Comparison of ENCODE assay signal across 10 cellular contexts in genomic region chr16:11583171-11583570, GRCh38. TPM values are rescaled to one million over a fixed set of nuclear protein-coding genes. Genes with fewer than 3 reads are reported as not detected.
DNase-seq lines count a peak whose midpoint lies in the region; ATAC-seq and TF ChIP-seq lines count a peak whose summit lies in the region.
"Had no signal": no experiment of that assay in that cellular context is flagged by ENCODE, and none has a peak within 500 bp of the region (broad histone marks: within the 10 kb centered on the region; RNA-seq: fewer than 3 reads in every experiment).

No MANE protein-coding gene starts in this region.

- peak overlapping the region in 6 of 7 donors; percentile 42 to 83 (median 56) for H3K27ac Mint-ChIP-seq in CD4-positive, alpha-beta memory T cell

- H3K9me3 ChIP-seq in CD4-positive, alpha-beta memory T cell (ENCODE audit: control insufficient read depth in 1 of 2, low read length in 2 of 2), result no peaks in the 10 kb centered on the region
- H3K9me3 ChIP-seq in OCI-LY3 (ENCODE audit: insufficient read depth, low read length), result no peaks in the 10 kb centered on the region

- DNase-seq in CD4-positive, alpha-beta memory T cell, result no peak
- DNase-seq in epithelial cell of esophagus (ENCODE audit: low read depth) (no peak), posterior vena cava (ENCODE audit: low spot score) (peak; percentile 5), GDM1 (lab: John Stamatoyannopoulos, UW) (no peak), substantia nigra (lab: John Stamatoyannopoulos, UW) (no peak), GF-D8 (lab: John Stamatoyannopoulos, UW) (no peak)
- DNase-seq: erythroblast, NCI-H2081 treated with DMSO at 0.1 percent for 48 hours had no signal

- H4K20me1 ChIP-seq in OCI-LY3 (ENCODE audit: insufficient read depth, low read length), result peaks cover 57% of the 10 kb centered on the region

- H3K9ac ChIP-seq in OCI-LY3 (ENCODE audit: low read length), result no peak overlapping the region

- H3K4me2 ChIP-seq in OCI-LY3 (ENCODE audit: low read length), result peak overlapping the region; percentile 84

- peaks cover 87% of the 10 kb centered on the region for H3K79me2 ChIP-seq in OCI-LY3 (ENCODE audit: low read length)

- H3K4me1 Mint-ChIP-seq in CD4-positive, alpha-beta memory T cell, result peaks cover 44 to 79% (median 63%) of the 10 kb centered on the region in 4 donors

- peaks cover 0 to 1% (median 0%) of the 10 kb centered on the region in 8 donors for H3K9me3 Mint-ChIP-seq in CD4-positive, alpha-beta memory T cell

- ATAC-seq in GM21825 (IDR thresholded peaks at IDR 0.05; ENCODE audit: unreplicated experiment), result no peak

- CTCF ChIA-PET in CD4-positive, alpha-beta memory T cell (lab: Charles Lee; ENCODE audit: partially characterized antibody), result interaction anchor here (0.7 to 3.9 kb wide), 13 partner anchors 9 to 176 kb away, joined by 3 to 30 read pairs (median 5); no protein-coding TSS in a partner anchor

- H3K36me3 ChIP-seq in CD4-positive, alpha-beta memory T cell (ENCODE audit: insufficient read depth, low read length), result no peaks in the 10 kb centered on the region
- peaks cover 20% of the 10 kb centered on the region for H3K36me3 ChIP-seq in OCI-LY3 (replicated peaks; ENCODE audit: low read depth, low read length)

- no peaks in the 10 kb centered on the region for H3K27me3 Mint-ChIP-seq in CD4-positive, alpha-beta memory T cell

- POLR2A ChIA-PET in CD4-positive, alpha-beta memory T cell (lab: Charles Lee; ENCODE audit: partially characterized antibody), result interaction anchor here (0.8 to 9.2 kb wide), 7 partner anchors 10 to 159 kb away, joined by 3 to 175 read pairs (median 7); partner anchors contain the start of gene TXNDC11

- peak overlapping the region in 1 of 2 donors; percentile 78 for H3K4me3 ChIP-seq in CD4-positive, alpha-beta memory T cell (ENCODE audit: low read length in 2 of 2)
- H3K4me3 ChIP-seq in OCI-LY3 (ENCODE audit: low read length) (peak overlapping the region; percentile 28), epithelial cell of esophagus (ENCODE audit: low read length) (peak overlapping the region; percentile 11)

- no peak for TF ChIP-seq CTCF in OCI-LY3 (IDR thresholded peaks at IDR 0.05; ENCODE audit: low read depth, low read length)
- no peak for TF ChIP-seq CTCF in epithelial cell of esophagus (IDR thresholded peaks at IDR 0.05; ENCODE audit: insufficient read depth, low read depth, low read length, missing control alignments)

- H3K27ac ChIP-seq in CD4-positive, alpha-beta memory T cell (ENCODE audit: low read depth, low read length), result no peak overlapping the region
- H3K27ac ChIP-seq in OCI-LY3 (ENCODE audit: low read length) (no peak overlapping the region), substantia nigra (ENCODE audit: low read depth, low read length, poor library complexity, severe bottlenecking) (no peak overlapping the region)

- H2AFZ ChIP-seq in OCI-LY3 (ENCODE audit: low read depth, low read length), result no peak overlapping the region

- peaks cover 79% of the 10 kb centered on the region for H3K4me1 ChIP-seq in CD4-positive, alpha-beta memory T cell (ENCODE audit: insufficient read depth, low read length)
- peaks cover 48% of the 10 kb centered on the region for H3K4me1 ChIP-seq in OCI-LY3 (ENCODE audit: low read length)

- intact Hi-C loops in CD4-positive, alpha-beta memory T cell (cut with micrococcal nuclease), result no loop called here
- intact Hi-C loops in posterior vena cava (cut with DNase I), result no loop called here

- peaks cover 4 to 47% of the 10 kb centered on the region in 2 donors for H3K36me3 Mint-ChIP-seq in CD4-positive, alpha-beta memory T cell

- H3K27me3 ChIP-seq in CD4-positive, alpha-beta memory T cell (ENCODE audit: insufficient read depth, low read length), result no peaks in the 10 kb centered on the region
- H3K27me3 ChIP-seq in OCI-LY3 (ENCODE audit: low read depth, low read length), result no peaks in the 10 kb centered on the region

- peak overlapping the region in 7 of 8 donors; percentile 37 to 82 (median 69) for H3K4me3 Mint-ChIP-seq in CD4-positive, alpha-beta memory T cell

RNA-seq across cellular contexts. Expression of gene LITAF, which starts 3.5 kb away (rescaled TPM):
- total RNA-seq in CD4-positive, alpha-beta memory T cell, result 100 to 1,000 TPM; 155 to 157 TPM
- polyA plus RNA-seq in CD4-positive, alpha-beta memory T cell, result 100 to 1,000 TPM; 343 to 496 TPM
- 10 to 100 TPM; 70.0 to 76.4 TPM for total RNA-seq in posterior vena cava
